In genomic region chr2:95666636-95667035, GRCh38 we compare ENCODE assay signal across 8 cellular contexts.
DNase-seq lines count a peak whose midpoint lies in the region; ATAC-seq, FAIRE-seq and TF ChIP-seq lines count a peak whose summit lies in the region.
"Not testable (repeated sequence)": the region's sequence is repeated elsewhere in the genome, so short reads cannot be mapped to it uniquely, and the experiment has no call there.

No MANE protein-coding gene starts in this region.

- H2BK120ac ChIP-seq in trophoblast cell (ENCODE audit: insufficient read depth, low read length, poor library complexity) = not testable (repeated sequence)

- TF ChIP-seq EP300 in A549 (IDR thresholded peaks at IDR 0.05) = not testable (repeated sequence)

- H3K79me1 ChIP-seq in trophoblast cell (ENCODE audit: low read length) = not testable (repeated sequence)

- not testable (repeated sequence) for H3K27ac ChIP-seq in A549; trophoblast cell (ENCODE audit: low read depth, low read length)

- DNase-seq in A549 (ENCODE audit: low read depth in 1 of 2, low spot score in 1 of 2) = peak in 1 of 2 experiments; percentile 12
- peak; percentile 21 for DNase-seq in DMS53 (lab: John Stamatoyannopoulos, UW)
- DNase-seq in HT-29 (ENCODE audit: low spot score) = peak; percentile 13
- peak; percentile 32 for DNase-seq in choroid plexus epithelial cell (ENCODE audit: low read depth)
- DNase-seq in foreskin fibroblast = peak; percentile 19 to 54
- DNase-seq in left lobe of liver (ENCODE audit: low spot score) = not testable (repeated sequence)
- peak; percentile 12 to 57 for DNase-seq in trophoblast cell

- not testable (repeated sequence) for H2BK5ac ChIP-seq in trophoblast cell (ENCODE audit: low read depth, low read length, poor library complexity)

- not testable (repeated sequence) for H3K9ac ChIP-seq in trophoblast cell (ENCODE audit: low read length)

- CTCF ChIA-PET in A549 (lab: Yijun Ruan, JAX) = not testable (repeated sequence)

- H3K18ac ChIP-seq in trophoblast cell (ENCODE audit: low read length) = not testable (repeated sequence)

- POLR2A ChIA-PET in A549 (lab: Yijun Ruan, JAX) = not testable (repeated sequence)

- FAIRE-seq in A549 (lab: Jason Lieb, UNC) = not testable (repeated sequence)

- TF ChIP-seq RAD21 in A549 (conservative IDR thresholded peaks at IDR 0.05 in 1 of 2, IDR thresholded peaks at IDR 0.05 in 1 of 2) = not testable (repeated sequence)

- H4K8ac ChIP-seq in trophoblast cell (ENCODE audit: low read depth, low read length) = not testable (repeated sequence)

- H3K23ac ChIP-seq in trophoblast cell (ENCODE audit: low read length) = not testable (repeated sequence)

- H3K27me3 ChIP-seq in trophoblast cell (ENCODE audit: insufficient read depth, low read length) = not testable (repeated sequence)

- H3K4me1 ChIP-seq in A549; trophoblast cell (ENCODE audit: control insufficient read depth in 1 of 2, insufficient read depth in 2 of 2, low read length in 2 of 2): not testable (repeated sequence)

- 4% methylated on average over 2 of the region's 2 CpGs for WGBS in A549 (ENCODE audit: missing lambda C conversion rate)
- WGBS in trophoblast cell (ENCODE audit: extremely low coverage, insufficient coverage, insufficient read length) = no CpG with 5 or more reads among the region's 2 CpGs

- not testable (repeated sequence) for H3K4me3 ChIP-seq in A549; choroid plexus epithelial cell (ENCODE audit: low read depth, low read length); foreskin fibroblast (ENCODE audit: low read depth in 1 of 2, low read length in 2 of 2); trophoblast cell (ENCODE audit: low read depth, low read length)

- not testable (repeated sequence) for H2AK5ac ChIP-seq in trophoblast cell (ENCODE audit: low read length)

- ATAC-seq in A549 (peak; percentile 25 to 66; a peak in 3 of 6 replicates), SK-N-SH treated with all-trans-retinoic acid at 6 μM for 48 hours (peak; percentile 29; the same call in 2 of the 3 replicates), left lobe of liver (peak; percentile 76)

- not testable (repeated sequence) for H3K9me3 ChIP-seq in A549; trophoblast cell (ENCODE audit: insufficient read depth, low read depth, low read length)

- not testable (repeated sequence) for H2AFZ ChIP-seq in trophoblast cell (ENCODE audit: insufficient read depth, low read length, poor library complexity)

- not testable (repeated sequence) for H3K79me2 ChIP-seq in trophoblast cell (ENCODE audit: control insufficient read depth, insufficient read depth, low read length, poor library complexity)

- not testable (repeated sequence) for H2BK12ac ChIP-seq in trophoblast cell (ENCODE audit: low read length)

- not testable (repeated sequence) for H3K14ac ChIP-seq in trophoblast cell (ENCODE audit: low read length)

- not testable (repeated sequence) for TF ChIP-seq POLR2A in A549 (IDR thresholded peaks at IDR 0.05; ENCODE audit: low read length)

- not testable (repeated sequence) for H4K91ac ChIP-seq in trophoblast cell (ENCODE audit: low read depth, low read length)

- H3K36me3 ChIP-seq in trophoblast cell (ENCODE audit: control insufficient read depth in 1 of 2, insufficient read depth in 2 of 2, low read length in 2 of 2) = not testable (repeated sequence)

- H3K4ac ChIP-seq in trophoblast cell (ENCODE audit: low read depth, low read length) = not testable (repeated sequence)

- not testable (repeated sequence) for TF ChIP-seq CTCF in A549 (IDR thresholded peaks at IDR 0.05)
- TF ChIP-seq CTCF in choroid plexus epithelial cell (conservative IDR thresholded peaks at IDR 0.05; ENCODE audit: low read depth, low read length) (peak; percentile 48), foreskin fibroblast (IDR thresholded peaks at IDR 0.05; ENCODE audit: low read depth, low read length) (peak; percentile 30)

- not testable (repeated sequence) for H4K12ac ChIP-seq in trophoblast cell (ENCODE audit: low read depth, low read length)

- H3K4me2 ChIP-seq in A549; trophoblast cell (ENCODE audit: low read length): not testable (repeated sequence)
